In genomic region chr12:103929909-103930786, GRCh38 we compare ENCODE assay signal across 8 cellular contexts. TPM values are rescaled to one million over a fixed set of nuclear protein-coding genes. Genes with fewer than 3 reads are reported as not detected.
A peak's percentile ranks its signal among the peaks of the same experiment; 100 is the strongest.
DNase-seq lines count a peak whose midpoint lies in the region; ATAC-seq and TF ChIP-seq lines count a peak whose summit lies in the region.

Gene HSP90B1 (plus strand): TSS chr12:103930410. CDS start chr12:103930516, 106 bp downstream.

- no peak within 1 kb of the TSS for H2AK5ac ChIP-seq in H9 (ENCODE audit: insufficient read length, low read length)

- no peak within 1 kb of the TSS for H3T11ph ChIP-seq in H9 (ENCODE audit: low read length)

- peak within 1 kb of the TSS; percentile 80 to 91 for H3K4me3 Mint-ChIP-seq in H9
- H3K4me3 Mint-ChIP-seq in natural killer cell treated with Interleukin-12 subunit alpha and Interleukin-12 subunit beta and Interleukin-15 and Interleukin-18, amount 100 ng/mL, for 72 hours, result peak within 1 kb of the TSS; percentile 90

- no peak within 1 kb of the TSS for H2BK20ac ChIP-seq in H9 (ENCODE audit: low read depth, low read length, poor library complexity, severe bottlenecking)

- H3K27me3 ChIP-seq in H9 (ENCODE audit: insufficient read depth, low read length) (no peaks in the 10 kb centered on the region), MG63 (no peaks in the 10 kb centered on the region)

- no peak within 1 kb of the TSS; the same call in 1 of the 2 replicates for H3K4ac ChIP-seq in H9 (ENCODE audit: low read depth, low read length)

- no peak within 1 kb of the TSS for H4K5ac ChIP-seq in H9 (ENCODE audit: insufficient read length, low read depth, low read length)

- TF ChIP-seq CTCF in H9 (conservative IDR thresholded peaks at IDR 0.05) (no peak), fibroblast of pulmonary artery (IDR thresholded peaks at IDR 0.05; ENCODE audit: low read length, missing control alignments) (no peak)

- H2AFZ ChIP-seq in H9 (ENCODE audit: low read length), result peak within 1 kb of the TSS; percentile 23

- H3K27ac ChIP-seq in H9 (ENCODE audit: insufficient read length, low read depth, low read length), result peak within 1 kb of the TSS; percentile 51

- no peaks in the 10 kb centered on the region for H3K27me3 Mint-ChIP-seq in H9 (ENCODE audit: low read depth)
- no peaks in the 10 kb centered on the region for H3K27me3 Mint-ChIP-seq in natural killer cell treated with Interleukin-12 subunit alpha and Interleukin-12 subunit beta and Interleukin-15 and Interleukin-18, amount 100 ng/mL, for 72 hours

- no peak within 1 kb of the TSS for H3K23ac ChIP-seq in H9 (ENCODE audit: insufficient read length, low read depth, low read length)

- peaks cover 20% of the 10 kb centered on the region for H3K79me2 ChIP-seq in H9 (ENCODE audit: insufficient read depth, low read length)

- no peaks in the 10 kb centered on the region for H3K9me3 Mint-ChIP-seq in H9
- no peaks in the 10 kb centered on the region for H3K9me3 Mint-ChIP-seq in natural killer cell treated with Interleukin-12 subunit alpha and Interleukin-12 subunit beta and Interleukin-15 and Interleukin-18, amount 100 ng/mL, for 72 hours

- H3K79me1 ChIP-seq in H9 (ENCODE audit: insufficient read depth, low read depth, low read length, poor library complexity, severe bottlenecking), result peaks cover 7% of the 10 kb centered on the region

- no peaks in the 10 kb centered on the region; the same call in 1 of the 2 replicates for H3K4me1 ChIP-seq in H9 (ENCODE audit: insufficient read depth, low read length)

- H4K91ac ChIP-seq in H9 (ENCODE audit: insufficient read length, low read depth, low read length), result no peak within 1 kb of the TSS

- H3K36me3 ChIP-seq in MG63, result peaks cover 45% of the 10 kb centered on the region

- peaks cover 2% of the 10 kb centered on the region for H4K20me1 ChIP-seq in H9 (ENCODE audit: control insufficient read depth, insufficient read depth, insufficient read length)

- peak within 1 kb of the TSS; percentile 98 to 100 (median 99) for H3K27ac Mint-ChIP-seq in H9
- peak within 1 kb of the TSS; percentile 86 to 99 for H3K27ac Mint-ChIP-seq in natural killer cell treated with Interleukin-12 subunit alpha and Interleukin-12 subunit beta and Interleukin-15 and Interleukin-18, amount 100 ng/mL, for 72 hours

- peaks cover 28 to 33% of the 10 kb centered on the region in 2 experiments for H3K4me1 Mint-ChIP-seq in H9
- peaks cover 54 to 67% of the 10 kb centered on the region in 2 donors for H3K4me1 Mint-ChIP-seq in natural killer cell treated with Interleukin-12 subunit alpha and Interleukin-12 subunit beta and Interleukin-15 and Interleukin-18, amount 100 ng/mL, for 72 hours (ENCODE audit: low read depth in 2 of 2)

- H3K4me3 ChIP-seq in MG63, result peak within 1 kb of the TSS; percentile 92
- peak within 1 kb of the TSS; percentile 85 for H3K4me3 ChIP-seq in fibroblast of pulmonary artery (replicated peaks; ENCODE audit: low read depth, low read length)

- H3K14ac ChIP-seq in H9 (ENCODE audit: insufficient read depth, low read length), result peak within 1 kb of the TSS; percentile 96

- no peak within 1 kb of the TSS for H2BK120ac ChIP-seq in H9 (ENCODE audit: low read depth, low read length, poor library complexity, severe bottlenecking)

- no CpG with 5 or more reads among the region's 67 CpGs for WGBS in H9 (ENCODE audit: extremely low coverage, insufficient read length, low lambda C conversion rate)

- peak; percentile 91 to 94 for ATAC-seq in natural killer cell treated with Interleukin-12 subunit alpha and Interleukin-12 subunit beta and Interleukin-15 and Interleukin-18, amount 100 ng/mL, for 72 hours
- ATAC-seq in stimulated activated naive CD8-positive, alpha-beta T cell treated with anti-CD3 and anti-CD28 coated beads, Interleukin-15, Interleukin-2, amounts not matched to agents 100 U/mL and 50 U/mL, for 24 hours, result peak; percentile 67

- no peak within 1 kb of the TSS for H2BK5ac ChIP-seq in H9 (ENCODE audit: insufficient read length, low read length)

- H3K56ac ChIP-seq in H9 (ENCODE audit: insufficient read length, low read depth, low read length), result no peak within 1 kb of the TSS

- H2BK15ac ChIP-seq in H9 (ENCODE audit: low read depth, low read length), result no peak within 1 kb of the TSS

- H4K8ac ChIP-seq in H9 (replicated peaks; ENCODE audit: insufficient read length, low read depth, low read length), result no peak within 1 kb of the TSS

- H2BK12ac ChIP-seq in H9 (ENCODE audit: insufficient read length, low read depth, low read length), result no peak within 1 kb of the TSS

- peaks cover 15% of the 10 kb centered on the region for H3K23me2 ChIP-seq in H9 (ENCODE audit: insufficient read length, low read depth, low read length, poor library complexity, severe bottlenecking)

- H3K9ac ChIP-seq in H9 (ENCODE audit: extremely low read depth, insufficient read length, low read length), result peak within 1 kb of the TSS; percentile 95

- H3K9me3 ChIP-seq in H9 (ENCODE audit: control insufficient read depth, low read depth, low read length) (no peaks in the 10 kb centered on the region), MG63 (no peaks in the 10 kb centered on the region)

- H3K18ac ChIP-seq in H9 (ENCODE audit: insufficient read length, low read depth, low read length), result peak within 1 kb of the TSS; percentile 90

- peak within 1 kb of the TSS; percentile 97 for H3K4me2 ChIP-seq in H9 (ENCODE audit: insufficient read depth, insufficient read length, low read length)

- peaks cover 35 to 44% (median 37%) of the 10 kb centered on the region in 3 experiments for H3K36me3 Mint-ChIP-seq in H9 (ENCODE audit: insufficient read depth in 1 of 3, low read depth in 3 of 3)
- peaks cover 32% of the 10 kb centered on the region for H3K36me3 Mint-ChIP-seq in natural killer cell treated with Interleukin-12 subunit alpha and Interleukin-12 subunit beta and Interleukin-15 and Interleukin-18, amount 100 ng/mL, for 72 hours

- DNase-seq in ELR (ENCODE audit: low read depth) (peak; percentile 100), H9 (peak; percentile 100), MG63 (peak; percentile 99), SHP77 treated with DMSO at 0.1 percent for 48 hours (lab: John Stamatoyannopoulos, UW) (peak; percentile 99), fibroblast of pulmonary artery (ENCODE audit: low read depth) (peak; percentile 100)
- DNase-seq in activated effector memory CD4-positive, alpha-beta T cell treated with anti-CD3 and anti-CD28 coated beads, Interleukin-2, amount 50 U/mL, for 16 hours, result peak; percentile 100
- DNase-seq in natural killer cell treated with Interleukin-12 subunit alpha and Interleukin-12 subunit beta and Interleukin-15 and Interleukin-18, amount 100 ng/mL, for 72 hours (ENCODE audit: low spot score), result peak; percentile 100
- DNase-seq in stimulated activated naive CD8-positive, alpha-beta T cell treated with anti-CD3 and anti-CD28 coated beads, Interleukin-15, Interleukin-2, amounts not matched to agents 100 U/mL and 50 U/mL, for 24 hours, result peak; percentile 99

RNA-seq across cellular contexts. Expression of gene HSP90B1, which starts in this region (rescaled TPM):
- 737 and 747 TPM in 2 replicates for total RNA-seq in H9 (2021)
- total RNA-seq in MG63 (2014; rRNA removed; shearing (Covaris generic); ENCODE audit: low replicate concordance), result 364 and 534 TPM in 2 replicates
- total RNA-seq in natural killer cell treated with Interleukin-12 subunit alpha and Interleukin-12 subunit beta and Interleukin-15 and Interleukin-18, amount 100 ng/mL, for 72 hours, result 100 to 1,000 TPM; 621 to 706 TPM

Comparison
In these comparisons a context has a peak if more than half of its experiments do, and no peak if none do; other contexts are left out.
1. Peak in every context shown above with its lines: DNase-seq, ATAC-seq, H3K4me3 ChIP-seq and H3K27ac ChIP-seq.